ENCODE assay signal across 15 cellular contexts in genomic region chr7:26735976-26736600, GRCh38.
"Had no signal": no experiment of that assay in that cellular context is flagged by ENCODE, and none has a peak within 500 bp of the region (broad histone marks: within the 10 kb centered on the region; RNA-seq: fewer than 3 reads in every experiment).

No MANE protein-coding gene starts in this region.

- H3K4me3 ChIP-seq: mucosa of descending colon, neural progenitor cell, transverse colon, vagina had no signal

- ATAC-seq: activated CD8-positive, alpha-beta T cell treated with anti-CD3 and anti-CD28 coated beads, Interleukin-2, amount 10 ng/mL, durations not matched to agents 7 days and 5 days; left ventricle myocardium superior; mucosa of descending colon had no signal

- H3K27me3 ChIP-seq: neural progenitor cell, transverse colon, vagina had no signal

- H3K9me3 ChIP-seq: mucosa of descending colon, transverse colon, vagina had no signal

- DNase-seq: activated CD4-positive, alpha-beta T cell treated with anti-CD3 and anti-CD28 coated beads, Interleukin-2, amount 10 ng/mL, durations not matched to agents 24 days and 14 days; activated CD8-positive, alpha-beta T cell treated with anti-CD3 and anti-CD28 coated beads, Interleukin-2, amount 10 ng/mL, durations not matched to agents 7 days and 5 days; activated naive CD4-positive, alpha-beta T cell treated with anti-CD3 and anti-CD28 coated beads for 36 hours; activated T-cell treated with anti-CD3 and anti-CD28 coated beads, Interleukin-2, amount 50 U/mL, for 24 hours; caudate nucleus; foreskin fibroblast; left ventricle myocardium superior; mucosa of descending colon; naive B cell; stimulated activated CD4-positive, alpha-beta T cell treated with anti-CD3 and anti-CD28 coated beads, Interleukin-2, amount 100 ng/mL, for 24 hours; stimulated activated naive CD4-positive, alpha-beta T cell treated with Interleukin-2 at 50 U/mL for 16 hours; transverse colon had no signal

- H3K4me1 ChIP-seq: neural progenitor cell, transverse colon, vagina had no signal

- H3K36me3 ChIP-seq: neural progenitor cell, vagina had no signal

- H3K27ac ChIP-seq: epithelial cell of prostate, neural progenitor cell, transverse colon, vagina had no signal
